ENCODE assay signal across 37 cellular contexts in the genomic region with DNA sequence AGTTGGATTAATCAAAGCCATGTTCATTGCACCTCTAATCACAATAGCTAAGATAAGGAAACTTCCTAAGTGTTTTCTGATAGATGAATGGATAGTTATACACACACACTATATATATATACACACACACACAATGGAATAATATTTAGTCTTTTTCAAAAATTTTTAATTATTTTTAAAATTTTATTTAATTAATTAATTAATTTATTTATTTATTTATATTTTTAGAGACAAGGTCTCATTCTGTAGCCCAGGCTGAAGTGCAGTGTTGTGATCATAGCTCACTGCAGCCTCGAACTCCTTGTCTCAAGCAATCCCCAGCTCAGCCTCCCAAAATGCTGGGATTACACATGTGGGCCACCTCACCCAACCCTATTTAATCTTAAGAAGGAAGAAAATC.
"Had no signal": no experiment of that assay in that cellular context is flagged by ENCODE, and none has a peak within 500 bp of the region (broad histone marks: within the 10 kb centered on the region; RNA-seq: fewer than 3 reads in every experiment).

No MANE protein-coding gene starts in this region.

- H3K4me1 ChIP-seq: body of pancreas, breast epithelium had no signal

- DNase-seq: activated CD4-positive, alpha-beta memory T cell treated with anti-CD3 and anti-CD28 coated beads, Interleukin-2, amount 10 ng/mL, durations not matched to agents 7 days and 5 days; activated CD4-positive, alpha-beta T cell treated with anti-CD3 and anti-CD28 coated beads for 1 hour; activated CD4-positive, alpha-beta T cell treated with anti-CD3 and anti-CD28 coated beads for 36 hours; activated CD4-positive, alpha-beta T cell treated with anti-CD3 and anti-CD28 coated beads for 48 hours; activated CD4-positive, alpha-beta T cell treated with anti-CD3 and anti-CD28 coated beads, Interleukin-2, amount 10 ng/mL, durations not matched to agents 7 days and 5 days; activated CD4-positive, alpha-beta T cell treated with anti-CD3 and anti-CD28 coated beads, Interleukin-2, amount 50 U/mL, for 48 hours; activated CD4-positive, CD25-positive, alpha-beta regulatory T cell; activated CD8-positive, alpha-beta memory T cell treated with anti-CD3 and anti-CD28 coated beads for 24 hours; activated CD8-positive, alpha-beta memory T cell treated with anti-CD3 and anti-CD28 coated beads, Interleukin-2, amount 10 ng/mL, durations not matched to agents 7 days and 5 days; activated CD8-positive, alpha-beta memory T cell treated with anti-CD3 and anti-CD28 coated beads, Interleukin-2, amount 50 U/mL, for 48 hours; activated CD8-positive, alpha-beta T cell treated with anti-CD3 and anti-CD28 coated beads, Interleukin-2, amount 10 ng/mL, durations not matched to agents 7 days and 5 days; activated effector memory CD4-positive, alpha-beta T cell treated with anti-CD3 and anti-CD28 coated beads, Interleukin-2, amount 50 U/mL, for 16 hours; activated gamma-delta T cell treated with Interleukin-2 at 50 U/mL for 16 hours; activated naive CD4-positive, alpha-beta T cell; activated naive CD4-positive, alpha-beta T cell treated with anti-CD3 and anti-CD28 coated beads for 36 hours; activated naive CD4-positive, alpha-beta T cell treated with anti-CD3 and anti-CD28 coated beads, Interleukin-2, amount 50 U/mL, for 16 hours; activated naive CD8-positive, alpha-beta T cell treated with anti-CD3 and anti-CD28 coated beads for 36 hours; activated T-cell treated with anti-CD3 and anti-CD28 coated beads, Interleukin-2, amount 50 U/mL, for 24 hours; activated T-cell treated with anti-CD3 and anti-CD28 coated beads, Interleukin-2, amount 50 U/mL, for 48 hours; adrenal gland; amniotic stem cell; aorta; body of pancreas; brain microvascular endothelial cell; central memory CD4-positive, alpha-beta T cell; T-helper 1 cell; T-helper 2 cell; T-helper 9 cell had no signal

- H3K9me3 Mint-ChIP-seq: activated CD4-positive, alpha-beta memory T cell treated with anti-CD3 and anti-CD28 coated beads, Interleukin-2, amount 10 ng/mL, durations not matched to agents 7 days and 5 days; activated CD4-positive, alpha-beta T cell treated with anti-CD3 and anti-CD28 coated beads, Interleukin-2, amount 10 ng/mL, durations not matched to agents 7 days and 5 days; activated naive CD4-positive, alpha-beta T cell treated with anti-CD3 and anti-CD28 coated beads for 36 hours; activated naive CD8-positive, alpha-beta T cell treated with anti-CD3 and anti-CD28 coated beads for 36 hours; activated T-cell treated with anti-CD3 and anti-CD28 coated beads, Interleukin-2, amount 50 U/mL, for 24 hours; activated T-helper 2 cell treated with anti-CD3 and anti-CD28 coated beads, Interferon-gamma antibody, Interleukin-2, Interleukin-4, amounts not matched to agents 10 μg/mL and 5 μg/mL and 100 μg/mL, durations not matched to agents 14 hours and 24 hours and 36 hours; T-helper 1 cell treated with Interleukin-12 subunit alpha and Interleukin-12 subunit beta and Interleukin-4 antibody, amounts not matched to agents 30 μg/mL and 1 μg/mL, for 36 hours; T-helper 2 cell treated with Interferon-gamma antibody and Interleukin-4, amounts not matched to agents 5 μg/mL and 100 μg/mL, for 36 hours had no signal

- H3K4me1 Mint-ChIP-seq: activated CD4-positive, alpha-beta memory T cell treated with anti-CD3 and anti-CD28 coated beads, Interleukin-2, amount 10 ng/mL, durations not matched to agents 7 days and 5 days; activated CD4-positive, alpha-beta T cell treated with anti-CD3 and anti-CD28 coated beads for 36 hours; activated CD4-positive, alpha-beta T cell treated with anti-CD3 and anti-CD28 coated beads, Interleukin-2, amount 10 ng/mL, durations not matched to agents 7 days and 5 days; activated CD8-positive, alpha-beta memory T cell treated with anti-CD3 and anti-CD28 coated beads, Interleukin-2, amount 10 ng/mL, durations not matched to agents 7 days and 5 days; activated naive CD8-positive, alpha-beta T cell treated with anti-CD3 and anti-CD28 coated beads for 36 hours had no signal

- H3K9me3 ChIP-seq: adrenal gland, body of pancreas, breast epithelium had no signal

- H3K27ac ChIP-seq: adrenal gland, body of pancreas, brain microvascular endothelial cell, breast epithelium, VCaP had no signal

- H3K36me3 ChIP-seq: adrenal gland, brain microvascular endothelial cell, breast epithelium had no signal

- H3K27me3 Mint-ChIP-seq: activated CD4-positive, alpha-beta memory T cell treated with anti-CD3 and anti-CD28 coated beads, Interleukin-2, amount 10 ng/mL, durations not matched to agents 7 days and 5 days; activated CD4-positive, alpha-beta T cell treated with anti-CD3 and anti-CD28 coated beads for 36 hours; activated CD4-positive, alpha-beta T cell treated with anti-CD3 and anti-CD28 coated beads, Interleukin-2, amount 10 ng/mL, durations not matched to agents 7 days and 5 days; activated CD8-positive, alpha-beta memory T cell treated with anti-CD3 and anti-CD28 coated beads, Interleukin-2, amount 10 ng/mL, durations not matched to agents 7 days and 5 days; activated naive CD8-positive, alpha-beta T cell treated with anti-CD3 and anti-CD28 coated beads for 36 hours; activated T-cell treated with anti-CD3 and anti-CD28 coated beads, Interleukin-2, amount 50 U/mL, for 24 hours had no signal

- H3K36me3 Mint-ChIP-seq: activated CD8-positive, alpha-beta memory T cell treated with anti-CD3 and anti-CD28 coated beads, Interleukin-2, amount 10 ng/mL, durations not matched to agents 7 days and 5 days; activated naive CD4-positive, alpha-beta T cell treated with anti-CD3 and anti-CD28 coated beads, Interleukin-2, amount 50 U/mL, for 72 hours; activated naive CD8-positive, alpha-beta T cell treated with anti-CD3 and anti-CD28 coated beads for 36 hours had no signal

- FAIRE-seq: astrocyte, TTC549 had no signal

- ATAC-seq: activated CD4-positive, alpha-beta T cell treated with anti-CD3 and anti-CD28 coated beads for 36 hours; activated CD4-positive, CD25-positive, alpha-beta regulatory T cell treated with anti-CD3 and anti-CD28 coated beads, Interleukin-2, amount 50 U/mL, for 24 hours; activated CD8-positive, alpha-beta memory T cell treated with anti-CD3 and anti-CD28 coated beads, Interleukin-2, amount 10 ng/mL, durations not matched to agents 7 days and 5 days; activated CD8-positive, alpha-beta T cell treated with anti-CD3 and anti-CD28 coated beads, Interleukin-2, amount 10 ng/mL, durations not matched to agents 7 days and 5 days; activated naive CD4-positive, alpha-beta T cell treated with anti-CD3 and anti-CD28 coated beads, Interleukin-2, amount 50 U/mL, for 72 hours; body of pancreas had no signal

- H3K4me3 Mint-ChIP-seq: activated CD4-positive, alpha-beta memory T cell treated with anti-CD3 and anti-CD28 coated beads, Interleukin-2, amount 10 ng/mL, durations not matched to agents 7 days and 5 days; activated CD4-positive, alpha-beta T cell treated with anti-CD3 and anti-CD28 coated beads for 36 hours; activated CD4-positive, alpha-beta T cell treated with anti-CD3 and anti-CD28 coated beads, Interleukin-2, amount 10 ng/mL, durations not matched to agents 7 days and 5 days; activated CD8-positive, alpha-beta memory T cell treated with anti-CD3 and anti-CD28 coated beads, Interleukin-2, amount 10 ng/mL, durations not matched to agents 7 days and 5 days; activated CD8-positive, alpha-beta T cell treated with anti-CD3 and anti-CD28 coated beads, Interleukin-2, amount 10 ng/mL, durations not matched to agents 7 days and 5 days; activated naive CD4-positive, alpha-beta T cell treated with anti-CD3 and anti-CD28 coated beads for 36 hours; activated naive CD8-positive, alpha-beta T cell treated with anti-CD3 and anti-CD28 coated beads for 36 hours; activated T-cell treated with anti-CD3 and anti-CD28 coated beads, Interleukin-2, amount 50 U/mL, for 24 hours; T-helper 1 cell treated with Interleukin-12 subunit alpha and Interleukin-12 subunit beta and Interleukin-4 antibody, amounts not matched to agents 30 μg/mL and 1 μg/mL, for 36 hours; T-helper 2 cell treated with Interferon-gamma antibody and Interleukin-4, amounts not matched to agents 5 μg/mL and 100 μg/mL, for 36 hours had no signal

- H3K4me3 ChIP-seq: adrenal gland, body of pancreas, breast epithelium had no signal

- H3K27me3 ChIP-seq: adrenal gland, body of pancreas, brain microvascular endothelial cell, breast epithelium had no signal

- H3K27ac Mint-ChIP-seq: activated CD4-positive, alpha-beta memory T cell treated with anti-CD3 and anti-CD28 coated beads, Interleukin-2, amount 10 ng/mL, durations not matched to agents 7 days and 5 days; activated CD4-positive, alpha-beta T cell treated with anti-CD3 and anti-CD28 coated beads for 36 hours; activated CD4-positive, alpha-beta T cell treated with anti-CD3 and anti-CD28 coated beads, Interleukin-2, amount 10 ng/mL, durations not matched to agents 7 days and 5 days; activated CD8-positive, alpha-beta memory T cell treated with anti-CD3 and anti-CD28 coated beads, Interleukin-2, amount 10 ng/mL, durations not matched to agents 7 days and 5 days; activated CD8-positive, alpha-beta T cell treated with anti-CD3 and anti-CD28 coated beads, Interleukin-2, amount 10 ng/mL, durations not matched to agents 7 days and 5 days; activated naive CD4-positive, alpha-beta T cell treated with anti-CD3 and anti-CD28 coated beads for 36 hours; activated naive CD4-positive, alpha-beta T cell treated with anti-CD3 and anti-CD28 coated beads, Interleukin-2, amount 50 U/mL, for 72 hours; activated naive CD8-positive, alpha-beta T cell treated with anti-CD3 and anti-CD28 coated beads for 36 hours; activated T-cell treated with anti-CD3 and anti-CD28 coated beads, Interleukin-2, amount 50 U/mL, for 24 hours; activated T-helper 2 cell treated with anti-CD3 and anti-CD28 coated beads, Interferon-gamma antibody, Interleukin-2, Interleukin-4, amounts not matched to agents 10 μg/mL and 5 μg/mL and 100 μg/mL, durations not matched to agents 14 hours and 24 hours and 36 hours; T-helper 1 cell treated with Interleukin-12 subunit alpha and Interleukin-12 subunit beta and Interleukin-4 antibody, amounts not matched to agents 30 μg/mL and 1 μg/mL, for 36 hours; T-helper 2 cell treated with Interferon-gamma antibody and Interleukin-4, amounts not matched to agents 5 μg/mL and 100 μg/mL, for 36 hours had no signal
